ENCODE assay signal across 34 cellular contexts in the genomic region with DNA sequence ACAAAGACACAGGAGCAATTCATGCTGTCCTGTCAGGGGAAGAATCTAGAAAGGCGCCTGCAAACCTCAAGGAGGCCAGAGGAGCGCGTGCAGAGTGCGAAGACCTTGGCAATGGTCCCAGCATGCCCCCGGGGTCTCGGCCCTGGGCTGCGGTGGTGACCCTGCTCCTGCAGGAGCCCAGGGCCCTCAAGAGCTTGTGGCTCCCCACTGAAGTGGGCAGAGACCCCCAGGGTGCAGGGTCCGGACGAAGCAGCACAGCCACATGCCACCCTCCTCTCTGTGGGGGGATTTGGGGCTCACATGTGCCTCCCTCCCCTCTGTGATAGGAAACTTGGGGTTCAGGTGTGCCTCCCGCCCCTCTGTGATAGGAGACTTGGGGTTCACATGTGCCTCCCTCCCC.
"Had no signal": no experiment of that assay in that cellular context is flagged by ENCODE, and none has a peak within 500 bp of the region (broad histone marks: within the 10 kb centered on the region; RNA-seq: fewer than 3 reads in every experiment).

No MANE protein-coding gene starts in this region.

- H3K4me1 ChIP-seq: ascending aorta had no signal

- H3K36me3 ChIP-seq: cardiac muscle cell had no signal

- H3K36me3 Mint-ChIP-seq: activated naive CD4-positive, alpha-beta T cell treated with anti-CD3 and anti-CD28 coated beads, Interleukin-2, amount 50 U/mL, for 24 hours had no signal

- DNase-seq: activated B cell treated with CpG ODN at 0.5 μM for 24 hours; activated CD4-positive, alpha-beta memory T cell treated with anti-CD3 and anti-CD28 coated beads for 36 hours; activated CD4-positive, alpha-beta T cell treated with anti-CD3 and anti-CD28 coated beads for 4 hours; activated CD4-positive, alpha-beta T cell treated with anti-CD3 and anti-CD28 coated beads, Interleukin-2, amount 10 ng/mL, durations not matched to agents 24 days and 14 days; activated CD4-positive, alpha-beta T cell treated with anti-CD3 and anti-CD28 coated beads, Interleukin-2, amount 50 U/mL, for 1 hour; activated CD4-positive, alpha-beta T cell treated with anti-CD3 and anti-CD28 coated beads, Interleukin-2, amount 50 U/mL, for 4 hours; activated CD4-positive, CD25-positive, alpha-beta regulatory T cell treated with anti-CD3 and anti-CD28 coated beads, Interleukin-2, amount 50 U/mL, for 72 hours; activated CD8-positive, alpha-beta memory T cell treated with anti-CD3 and anti-CD28 coated beads, Interleukin-2, amount 50 U/mL, for 4 hours; activated CD8-positive, alpha-beta T cell treated with anti-CD3 and anti-CD28 coated beads for 36 hours; activated effector memory CD4-positive, alpha-beta T cell treated with Interleukin-2 at 50 U/mL for 16 hours; activated gamma-delta T cell; activated naive CD4-positive, alpha-beta T cell treated with anti-CD3 and anti-CD28 coated beads, Interleukin-2, amount 10 ng/mL, durations not matched to agents 7 days and 5 days; activated naive CD4-positive, alpha-beta T cell treated with Interleukin-2 at 50 U/mL for 16 hours; activated naive CD8-positive, alpha-beta T cell treated with anti-CD3 and anti-CD28 coated beads, Interleukin-2, amount 10 ng/mL, durations not matched to agents 7 days and 5 days; activated naive CD8-positive, alpha-beta T cell treated with anti-CD3 and anti-CD28 coated beads, Interleukin-2, amount 50 U/mL, for 24 hours; activated T-cell treated with anti-CD3 and anti-CD28 coated beads for 4 hours; activated T-cell treated with anti-CD3 and anti-CD28 coated beads, Interleukin-2, amount 50 U/mL, for 1 hour; activated T-cell treated with anti-CD3 and anti-CD28 coated beads, Interleukin-2, amount 50 U/mL, for 4 hours; activated T-cell treated with anti-CD3 and anti-CD28 coated beads, Interleukin-2, amount 50 U/mL, for 72 hours; amygdala; anterior cingulate cortex; caudate nucleus; cerebellar nuclear complex; T-helper 2 cell; T-helper 9 cell had no signal

- H3K4me1 Mint-ChIP-seq: activated B cell treated with CpG ODN at 0.5 μM for 24 hours; activated CD4-positive, alpha-beta T cell treated with anti-CD3 and anti-CD28 coated beads, Interleukin-2, amount 10 ng/mL, durations not matched to agents 24 days and 14 days; activated naive CD4-positive, alpha-beta T cell treated with anti-CD3 and anti-CD28 coated beads, Interleukin-2, amount 10 ng/mL, durations not matched to agents 7 days and 5 days; activated naive CD4-positive, alpha-beta T cell treated with anti-CD3 and anti-CD28 coated beads, Interleukin-2, amount 50 U/mL, for 24 hours; activated naive CD8-positive, alpha-beta T cell treated with anti-CD3 and anti-CD28 coated beads, Interleukin-2, amount 10 ng/mL, durations not matched to agents 7 days and 5 days; activated naive CD8-positive, alpha-beta T cell treated with anti-CD3 and anti-CD28 coated beads, Interleukin-2, amount 50 U/mL, for 24 hours; brain had no signal

- H3K27me3 Mint-ChIP-seq: activated B cell treated with CpG ODN at 0.5 μM for 24 hours; activated CD4-positive, alpha-beta memory T cell treated with anti-CD3 and anti-CD28 coated beads for 36 hours; activated CD4-positive, alpha-beta T cell treated with anti-CD3 and anti-CD28 coated beads, Interleukin-2, amount 10 ng/mL, durations not matched to agents 24 days and 14 days; activated CD8-positive, alpha-beta T cell treated with anti-CD3 and anti-CD28 coated beads for 36 hours; activated naive CD4-positive, alpha-beta T cell treated with anti-CD3 and anti-CD28 coated beads, Interleukin-2, amount 10 ng/mL, durations not matched to agents 7 days and 5 days; activated naive CD4-positive, alpha-beta T cell treated with anti-CD3 and anti-CD28 coated beads, Interleukin-2, amount 50 U/mL, for 24 hours; activated naive CD8-positive, alpha-beta T cell; activated naive CD8-positive, alpha-beta T cell treated with anti-CD3 and anti-CD28 coated beads, Interleukin-2, amount 10 ng/mL, durations not matched to agents 7 days and 5 days; activated naive CD8-positive, alpha-beta T cell treated with anti-CD3 and anti-CD28 coated beads, Interleukin-2, amount 50 U/mL, for 24 hours; brain; central memory CD8-positive, alpha-beta T cell had no signal

- H3K9me3 ChIP-seq: ascending aorta had no signal

- H3K9me3 Mint-ChIP-seq: activated B cell treated with CpG ODN at 0.5 μM for 24 hours; activated CD4-positive, alpha-beta memory T cell treated with anti-CD3 and anti-CD28 coated beads for 36 hours; activated naive CD4-positive, alpha-beta T cell treated with anti-CD3 and anti-CD28 coated beads, Interleukin-2, amount 50 U/mL, for 24 hours; activated naive CD8-positive, alpha-beta T cell treated with anti-CD3 and anti-CD28 coated beads, Interleukin-2, amount 50 U/mL, for 24 hours; activated T-cell treated with anti-CD3 and anti-CD28 coated beads, Interleukin-2, amount 50 U/mL, for 4 hours; brain had no signal

- H3K4me3 ChIP-seq: ascending aorta, cardiac muscle cell had no signal

- H3K4me3 Mint-ChIP-seq: activated B cell treated with CpG ODN at 0.5 μM for 24 hours; activated CD4-positive, alpha-beta memory T cell treated with anti-CD3 and anti-CD28 coated beads for 36 hours; activated CD4-positive, alpha-beta T cell treated with anti-CD3 and anti-CD28 coated beads, Interleukin-2, amount 10 ng/mL, durations not matched to agents 24 days and 14 days; activated CD8-positive, alpha-beta T cell treated with anti-CD3 and anti-CD28 coated beads for 36 hours; activated naive CD4-positive, alpha-beta T cell treated with anti-CD3 and anti-CD28 coated beads, Interleukin-2, amount 10 ng/mL, durations not matched to agents 7 days and 5 days; activated naive CD4-positive, alpha-beta T cell treated with anti-CD3 and anti-CD28 coated beads, Interleukin-2, amount 50 U/mL, for 24 hours; activated naive CD8-positive, alpha-beta T cell; activated naive CD8-positive, alpha-beta T cell treated with anti-CD3 and anti-CD28 coated beads, Interleukin-2, amount 10 ng/mL, durations not matched to agents 7 days and 5 days; activated naive CD8-positive, alpha-beta T cell treated with anti-CD3 and anti-CD28 coated beads, Interleukin-2, amount 50 U/mL, for 24 hours; activated T-cell treated with anti-CD3 and anti-CD28 coated beads, Interleukin-2, amount 50 U/mL, for 4 hours; activated T-cell treated with anti-CD3 and anti-CD28 coated beads, Interleukin-2, amount 50 U/mL, for 72 hours; brain; central memory CD8-positive, alpha-beta T cell; T-helper 2 cell treated with Interferon-gamma antibody and Interleukin-4, amounts not matched to agents 5 μg/mL and 100 μg/mL, for 36 hours had no signal

- ATAC-seq: activated CD8-positive, alpha-beta T cell treated with anti-CD3 and anti-CD28 coated beads for 36 hours; activated naive CD8-positive, alpha-beta T cell treated with anti-CD3 and anti-CD28 coated beads, Interleukin-2, amount 50 U/mL, for 24 hours; activated T-cell treated with anti-CD3 and anti-CD28 coated beads, Interleukin-2, amount 50 U/mL, for 4 hours; activated T-cell treated with anti-CD3 and anti-CD28 coated beads, Interleukin-2, amount 50 U/mL, for 72 hours had no signal

- H3K27me3 ChIP-seq: ascending aorta, cardiac muscle cell had no signal

- H3K27ac Mint-ChIP-seq: activated CD4-positive, alpha-beta memory T cell treated with anti-CD3 and anti-CD28 coated beads for 36 hours; activated CD4-positive, alpha-beta T cell treated with anti-CD3 and anti-CD28 coated beads, Interleukin-2, amount 10 ng/mL, durations not matched to agents 24 days and 14 days; activated CD8-positive, alpha-beta T cell treated with anti-CD3 and anti-CD28 coated beads for 36 hours; activated naive CD4-positive, alpha-beta T cell treated with anti-CD3 and anti-CD28 coated beads, Interleukin-2, amount 10 ng/mL, durations not matched to agents 7 days and 5 days; activated naive CD4-positive, alpha-beta T cell treated with anti-CD3 and anti-CD28 coated beads, Interleukin-2, amount 50 U/mL, for 24 hours; activated naive CD8-positive, alpha-beta T cell; activated naive CD8-positive, alpha-beta T cell treated with anti-CD3 and anti-CD28 coated beads, Interleukin-2, amount 10 ng/mL, durations not matched to agents 7 days and 5 days; activated naive CD8-positive, alpha-beta T cell treated with anti-CD3 and anti-CD28 coated beads, Interleukin-2, amount 50 U/mL, for 24 hours; activated T-helper 2 cell treated with anti-CD3 and anti-CD28 coated beads, Interferon-gamma antibody, Interleukin-2, Interleukin-4, amounts not matched to agents 10 μg/mL and 5 μg/mL and 100 μg/mL, durations not matched to agents 14 hours and 24 hours and 36 hours; brain; T-helper 2 cell treated with Interferon-gamma antibody and Interleukin-4, amounts not matched to agents 5 μg/mL and 100 μg/mL, for 36 hours had no signal

- H3K27ac ChIP-seq: ascending aorta, cardiac muscle cell, VCaP had no signal
